Comparison of ENCODE assay signal across 10 cellular contexts in the genomic region with DNA sequence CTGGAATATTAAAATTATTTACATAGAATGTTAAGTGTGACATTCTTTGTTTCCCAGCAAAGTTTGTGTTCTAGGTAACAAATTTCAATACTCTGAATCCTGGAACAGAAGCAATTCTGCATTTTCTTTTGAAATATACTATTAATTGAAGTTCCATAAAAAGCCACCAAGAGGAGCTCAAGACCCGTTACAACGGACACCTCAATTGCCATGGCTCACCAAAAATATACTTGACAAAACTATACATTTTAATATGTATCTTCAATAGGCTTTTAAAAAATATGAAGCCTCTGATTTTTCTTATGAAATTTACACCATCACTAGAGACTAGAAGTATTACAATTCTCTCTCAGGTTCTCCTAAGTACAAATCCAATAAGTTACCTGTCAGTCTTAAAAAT.
DNase-seq lines count a peak whose midpoint lies in the region; ATAC-seq, FAIRE-seq and TF ChIP-seq lines count a peak whose summit lies in the region.
"Had no signal": no experiment of that assay in that cellular context is flagged by ENCODE, and none has a peak within 500 bp of the region (broad histone marks: within the 10 kb centered on the region; RNA-seq: fewer than 3 reads in every experiment).

No MANE protein-coding gene starts in this region.

- TF ChIP-seq CTCF in AG09309 (IDR thresholded peaks at IDR 0.05; ENCODE audit: control insufficient read depth, insufficient read depth, low read depth, low read length, missing control alignments): peak; percentile 29

- H3K27ac Mint-ChIP-seq in T-helper 1 cell treated with Interleukin-12 subunit alpha and Interleukin-12 subunit beta and Interleukin-4 antibody, amounts not matched to agents 30 μg/mL and 1 μg/mL, for 36 hours: peak overlapping the region; percentile 93

- H3K4me3 Mint-ChIP-seq in T-helper 1 cell treated with Interleukin-12 subunit alpha and Interleukin-12 subunit beta and Interleukin-4 antibody, amounts not matched to agents 30 μg/mL and 1 μg/mL, for 36 hours: no peak overlapping the region

- no peaks in the 10 kb centered on the region for H3K27me3 Mint-ChIP-seq in T-helper 1 cell treated with Interleukin-12 subunit alpha and Interleukin-12 subunit beta and Interleukin-4 antibody, amounts not matched to agents 30 μg/mL and 1 μg/mL, for 36 hours (ENCODE audit: low read depth)

- DNase-seq in AG09309 (ENCODE audit: low read depth): no peak
- DNase-seq in GM19239 (ENCODE audit: insufficient read length, low spot score): no peak
- DNase-seq in iPS-NIHi7 (ENCODE audit: extremely low spot score): peak; percentile 17
- no peak for DNase-seq in putamen (ENCODE audit: low spot score)
- DNase-seq in LoVo (ENCODE audit: low spot score): no peak
- DNase-seq in C1 segment of cervical spinal cord (lab: John Stamatoyannopoulos, UW): no peak
- DNase-seq: activated gamma-delta T cell treated with Interleukin-2 at 50 U/mL for 16 hours; stimulated activated CD4-positive, alpha-beta T cell treated with anti-CD3 and anti-CD28 coated beads, Interleukin-12 subunit alpha, Interleukin-12 subunit beta, amount 100 ng/mL, for 4 hours had no signal

- H3K4me1 Mint-ChIP-seq in T-helper 1 cell treated with Interleukin-12 subunit alpha and Interleukin-12 subunit beta and Interleukin-4 antibody, amounts not matched to agents 30 μg/mL and 1 μg/mL, for 36 hours (ENCODE audit: low read depth): peaks cover 37% of the 10 kb centered on the region

- H3K4me3 ChIP-seq in AG09309 (ENCODE audit: control insufficient read depth, low read depth, low read length): no peak overlapping the region

- H3K9me3 Mint-ChIP-seq in T-helper 1 cell treated with Interleukin-12 subunit alpha and Interleukin-12 subunit beta and Interleukin-4 antibody, amounts not matched to agents 30 μg/mL and 1 μg/mL, for 36 hours: no peaks in the 10 kb centered on the region

- ATAC-seq in GM18907 (IDR thresholded peaks at IDR 0.05; ENCODE audit: unreplicated experiment): no peak

- FAIRE-seq in GM19239 (lab: Jason Lieb, UNC): peak; percentile 89

- peaks cover 5% of the 10 kb centered on the region for H3K36me3 Mint-ChIP-seq in T-helper 1 cell treated with Interleukin-12 subunit alpha and Interleukin-12 subunit beta and Interleukin-4 antibody, amounts not matched to agents 30 μg/mL and 1 μg/mL, for 36 hours (ENCODE audit: low read depth)
